In genomic region chr6:163308629-163309276, GRCh38 we compare ENCODE assay signal across 20 cellular contexts.
DNase-seq lines count a peak whose midpoint lies in the region; ATAC-seq, FAIRE-seq and TF ChIP-seq lines count a peak whose summit lies in the region.
"Had no signal": no experiment of that assay in that cellular context is flagged by ENCODE, and none has a peak within 500 bp of the region (broad histone marks: within the 10 kb centered on the region; RNA-seq: fewer than 3 reads in every experiment).

No MANE protein-coding gene starts in this region.

- H3K4me1 ChIP-seq in GM23338 (ENCODE audit: insufficient read depth) (no peaks in the 10 kb centered on the region), SJSA1 (replicated peaks) (peaks cover 24% of the 10 kb centered on the region), H1 (replicated peaks in 1 of 4; ENCODE audit: control insufficient read depth in 3 of 4, insufficient read depth in 4 of 4, low read length in 3 of 4) (no peaks in the 10 kb centered on the region), mesendoderm (ENCODE audit: control insufficient read depth, low read depth, low read length) (no peaks in the 10 kb centered on the region)
- H3K4me1 ChIP-seq: BLaER1 had no signal

- no peak for TF ChIP-seq POLR2A in H1 (IDR thresholded peaks at IDR 0.05; ENCODE audit: control extremely low read depth in 1 of 2, low read depth in 2 of 2, low read length in 2 of 2)

- no peaks in the 10 kb centered on the region for H3K27me3 Mint-ChIP-seq in GM23338 (ENCODE audit: insufficient read depth, low read depth, poor library complexity)
- peaks cover 16 to 38% of the 10 kb centered on the region in 2 donors for H3K27me3 Mint-ChIP-seq in effector memory CD8-positive, alpha-beta T cell

- H3K79me1 ChIP-seq in H1 (ENCODE audit: low read depth, low read length) (no peaks in the 10 kb centered on the region), mesendoderm (ENCODE audit: low read length) (no peaks in the 10 kb centered on the region)

- TF ChIP-seq CTCF in GM23338 (conservative IDR thresholded peaks at IDR 0.05; ENCODE audit: low read depth in 2 of 2): no peak
- TF ChIP-seq CTCF in H1 (IDR thresholded peaks at IDR 0.05; ENCODE audit: control extremely low read depth in 1 of 3, insufficient read depth in 1 of 3, low read depth in 1 of 3, low read length in 3 of 3): no peak
- no peak for TF ChIP-seq CTCF in D721Med (IDR thresholded peaks at IDR 0.05; ENCODE audit: insufficient read depth, missing control alignments)

- H3K27ac ChIP-seq in GM23338 (ENCODE audit: low read depth) (no peak overlapping the region), SJSA1 (peak overlapping the region; percentile 59), H1 (ENCODE audit: low read depth, low read length) (no peak overlapping the region), mesendoderm (ENCODE audit: low read depth, low read length) (no peak overlapping the region)
- H3K27ac ChIP-seq: BLaER1 had no signal

- 90% methylated on average over 18 of the region's 18 CpGs; no CpG with 5 or more reads in 1 of the 2 experiments for WGBS in H1 (ENCODE audit: extremely low coverage in 1 of 2, insufficient coverage in 1 of 2, insufficient read length in 1 of 2, insufficient replicate concordance in 2 of 2, low coverage in 1 of 2, low lambda C conversion rate in 2 of 2, missing lambda C conversion rate in 1 of 2), 2 experiments
- no CpG with 5 or more reads among the region's 18 CpGs for WGBS in mesendoderm (ENCODE audit: extremely low coverage, insufficient coverage, low lambda C conversion rate)

- H3K4me1 Mint-ChIP-seq in GM23338: no peaks in the 10 kb centered on the region; the same call in 2 of the 3 replicates
- peaks cover 0 to 4% of the 10 kb centered on the region in 2 donors for H3K4me1 Mint-ChIP-seq in effector memory CD8-positive, alpha-beta T cell (ENCODE audit: low read depth in 2 of 2)
- H3K4me1 Mint-ChIP-seq: CD4-positive, alpha-beta memory T cell had no signal

- H3K9ac ChIP-seq in H1 (replicated peaks in 1 of 4; ENCODE audit: extremely low read depth in 1 of 4, low read depth in 3 of 4, low read length in 3 of 4) (no peak overlapping the region), mesendoderm (ENCODE audit: low read length) (no peak overlapping the region)
- H3K9ac ChIP-seq: BLaER1 had no signal

- no peak overlapping the region for H3K4me3 Mint-ChIP-seq in GM23338
- H3K4me3 Mint-ChIP-seq in effector memory CD8-positive, alpha-beta T cell: no peak overlapping the region
- H3K4me3 Mint-ChIP-seq: CD4-positive, alpha-beta memory T cell; H9 had no signal

- H3K23me2 ChIP-seq in H1 (ENCODE audit: low read depth, low read length): no peaks in the 10 kb centered on the region

- H3K9me3 ChIP-seq in SJSA1 (replicated peaks): no peaks in the 10 kb centered on the region
- no peaks in the 10 kb centered on the region for H3K9me3 ChIP-seq in H1 (ENCODE audit: insufficient read depth in 2 of 2, low read depth in 1 of 2, low read length in 1 of 2)
- H3K9me3 ChIP-seq: BLaER1 had no signal

- H3K27me3 ChIP-seq in GM23338 (ENCODE audit: insufficient read depth) (no peaks in the 10 kb centered on the region), SJSA1 (replicated peaks) (no peaks in the 10 kb centered on the region), H1 (replicated peaks in 1 of 4; ENCODE audit: control insufficient read depth in 3 of 4, extremely low read depth in 1 of 4, insufficient read depth in 3 of 4, low read length in 3 of 4) (no peaks in the 10 kb centered on the region), mesendoderm (ENCODE audit: insufficient read depth, low read length, poor library complexity) (no peaks in the 10 kb centered on the region)
- H3K27me3 ChIP-seq: BLaER1 had no signal

- no peaks in the 10 kb centered on the region for H3K79me2 ChIP-seq in GM23338 (replicated peaks; ENCODE audit: insufficient read depth)
- no peaks in the 10 kb centered on the region for H3K79me2 ChIP-seq in H1 (ENCODE audit: control insufficient read depth in 1 of 2, insufficient read depth in 2 of 2, low read length in 2 of 2)
- H3K79me2 ChIP-seq in mesendoderm (ENCODE audit: control insufficient read depth, insufficient read depth, low read length): no peaks in the 10 kb centered on the region

- H4K20me1 ChIP-seq in GM23338 (replicated peaks; ENCODE audit: insufficient read depth) (no peaks in the 10 kb centered on the region), H1 (replicated peaks in 1 of 2; ENCODE audit: control insufficient read depth in 1 of 2, insufficient read depth in 2 of 2, low read length in 2 of 2) (no peaks in the 10 kb centered on the region)
- H4K20me1 ChIP-seq: BLaER1 had no signal

- H3F3A ChIP-seq in GM23338 (replicated peaks; ENCODE audit: low read depth): no peaks in the 10 kb centered on the region

- no peak overlapping the region for H4K91ac ChIP-seq in H1 (replicated peaks; ENCODE audit: insufficient read length, low read length)

- H2BK20ac ChIP-seq in H1 (ENCODE audit: low read length): no peak overlapping the region

- H4K5ac ChIP-seq in H1 (ENCODE audit: insufficient read length, low read depth, low read length) (no peak overlapping the region), mesendoderm (ENCODE audit: low read length) (no peak overlapping the region)

- DNase-seq in GM23338 (ENCODE audit: low spot score) (peak; percentile 26), SJSA1 (ENCODE audit: low read depth in 1 of 2, low spot score in 2 of 2) (peak in 1 of 2 experiments; percentile 19), H1 (ENCODE audit: low read depth in 1 of 2, low spot score in 2 of 2) (no peak), mesendoderm (peak; percentile 33), HPDE6-E6E7 (ENCODE audit: extremely low spot score) (no peak), D721Med (ENCODE audit: insufficient read length, low spot score) (no peak), NCI-H2081 treated with DMSO at 0.1 percent for 48 hours (lab: John Stamatoyannopoulos, UW) (no peak)
- no peak for DNase-seq in effector memory CD8-positive, alpha-beta T cell
- DNase-seq: CD4-positive, alpha-beta memory T cell; H9; NCI-H1092 treated with DMSO at 0.1 percent for 48 hours; NCI-H146; NCI-H2029 treated with DMSO at 0.1 percent for 48 hours; NCI-H446 treated with DMSO at 0.1 percent for 48 hours; SHP77 treated with DMSO at 0.1 percent for 48 hours had no signal

- H3K4me2 ChIP-seq in GM23338 (no peak overlapping the region), H1 (ENCODE audit: insufficient read depth in 1 of 2, low read depth in 2 of 2, low read length in 2 of 2) (no peak overlapping the region), mesendoderm (ENCODE audit: low read length) (no peak overlapping the region)
- H3K4me2 ChIP-seq: BLaER1 had no signal

- no peak overlapping the region for H3K56ac ChIP-seq in H1 (replicated peaks; ENCODE audit: insufficient read length, low read depth, low read length)
- H3K56ac ChIP-seq in mesendoderm (ENCODE audit: low read length): no peak overlapping the region

- 0 out of 2 replicates have a peak overlapping the region, but pooled peaks have one; percentile 20 for H3K27ac Mint-ChIP-seq in GM23338
- no peak overlapping the region for H3K27ac Mint-ChIP-seq in effector memory CD8-positive, alpha-beta T cell
- H3K27ac Mint-ChIP-seq: CD4-positive, alpha-beta memory T cell had no signal

- H2BK12ac ChIP-seq in H1 (ENCODE audit: low read depth, low read length): no peak overlapping the region

- H3K9me3 Mint-ChIP-seq in GM23338: no peaks in the 10 kb centered on the region
- no peaks in the 10 kb centered on the region for H3K9me3 Mint-ChIP-seq in effector memory CD8-positive, alpha-beta T cell
- H3K9me3 Mint-ChIP-seq: CD4-positive, alpha-beta memory T cell; H9 had no signal

- no peak overlapping the region for H2BK15ac ChIP-seq in H1 (ENCODE audit: low read length)
- no peak overlapping the region for H2BK15ac ChIP-seq in mesendoderm (replicated peaks; ENCODE audit: low read depth)

- CTCF ChIA-PET in H1 (lab: Charles Lee; ENCODE audit: partially characterized antibody): interaction anchor here (0.6 to 1.3 kb wide), 5 partner anchors 44 to 1146 kb away, joined by 3 to 4 read pairs (median 3); no protein-coding TSS in a partner anchor

- H4K8ac ChIP-seq in H1 (ENCODE audit: extremely low read depth, insufficient read depth, low read length): no peak overlapping the region
- H4K8ac ChIP-seq in mesendoderm (ENCODE audit: low read depth, low read length): no peak overlapping the region

- H2BK120ac ChIP-seq in H1 (replicated peaks; ENCODE audit: low read depth, low read length) (no peak overlapping the region), mesendoderm (ENCODE audit: low read depth, low read length) (no peak overlapping the region)

- no peak overlapping the region for H3K23ac ChIP-seq in H1 (ENCODE audit: insufficient read length)
- no peak overlapping the region for H3K23ac ChIP-seq in mesendoderm (ENCODE audit: low read length)

- H2BK5ac ChIP-seq in H1 (ENCODE audit: low read depth, low read length) (no peak overlapping the region), mesendoderm (ENCODE audit: low read length) (no peak overlapping the region)

- H3K36me3 ChIP-seq in GM23338 (ENCODE audit: insufficient read depth) (no peaks in the 10 kb centered on the region), SJSA1 (no peaks in the 10 kb centered on the region), H1 (ENCODE audit: control insufficient read depth in 2 of 4, insufficient read depth in 4 of 4, low read length in 3 of 4) (no peaks in the 10 kb centered on the region), mesendoderm (ENCODE audit: control insufficient read depth, insufficient read depth, low read length) (no peaks in the 10 kb centered on the region)
- H3K36me3 ChIP-seq: BLaER1 had no signal

- H3K36me3 Mint-ChIP-seq in GM23338 (ENCODE audit: low read depth): no peaks in the 10 kb centered on the region
- no peaks in the 10 kb centered on the region for H3K36me3 Mint-ChIP-seq in effector memory CD8-positive, alpha-beta T cell (ENCODE audit: insufficient read depth)
- H3K36me3 Mint-ChIP-seq: CD4-positive, alpha-beta memory T cell had no signal

- H2AFZ ChIP-seq in GM23338: peak overlapping the region; percentile 89
- H2AFZ ChIP-seq in H1 (ENCODE audit: low read length): no peak overlapping the region

- H3K4ac ChIP-seq in H1 (replicated peaks; ENCODE audit: insufficient read length, low read depth, low read length) (no peak overlapping the region), mesendoderm (ENCODE audit: low read depth, low read length) (no peak overlapping the region)

- no peak overlapping the region for H3K18ac ChIP-seq in H1 (ENCODE audit: extremely low read depth, low read length)
- H3K18ac ChIP-seq in mesendoderm (ENCODE audit: low read length): no peak overlapping the region

- TF ChIP-seq RAD21 in H1 (IDR thresholded peaks at IDR 0.05 in 1 of 2, conservative IDR thresholded peaks at IDR 0.05 in 1 of 2; ENCODE audit: low read depth in 2 of 2, low read length in 2 of 2): no peak

- H3K4me3 ChIP-seq in GM23338 (no peak overlapping the region), SJSA1 (no peak overlapping the region), H1 (ENCODE audit: extremely low read depth in 1 of 4, insufficient read depth in 2 of 4, low read depth in 3 of 4, low read length in 4 of 4) (no peak overlapping the region), mesendoderm (ENCODE audit: low read length) (no peak overlapping the region)
- H3K4me3 ChIP-seq: BLaER1 had no signal

- no peak for ATAC-seq in GM23338
- no peak for ATAC-seq in effector memory CD8-positive, alpha-beta T cell (replicated peaks)
- ATAC-seq: SK-N-SH treated with all-trans-retinoic acid at 6 μM for 48 hours had no signal

- no peak overlapping the region for H3K14ac ChIP-seq in H1 (ENCODE audit: insufficient read length)

- no peaks in the 10 kb centered on the region; the same call in 1 of the 2 replicates for H3K9me2 ChIP-seq in GM23338 (ENCODE audit: insufficient read depth)

- POLR2A ChIA-PET in H1 (lab: Charles Lee; ENCODE audit: partially characterized antibody): no interaction called here

- no peak for TF ChIP-seq EP300 in H1 (IDR thresholded peaks at IDR 0.05; ENCODE audit: borderline replicate concordance in 1 of 2, low read depth in 2 of 2, low read length in 2 of 2)

- FAIRE-seq in H1 (lab: Jason Lieb, UNC): no peak
- FAIRE-seq in D721Med (lab: Jason Lieb, UNC): no peak
- FAIRE-seq: GM12892, GM18507, RCC 7860 had no signal

- H2AK5ac ChIP-seq in H1 (ENCODE audit: low read depth, low read length) (no peak overlapping the region), mesendoderm (ENCODE audit: low read length) (no peak overlapping the region)

Comparison
In these comparisons a context has a peak if more than half of its experiments do, and no peak if none do; other contexts are left out.
1. DNase-seq: peak in GM23338 (single experiment) and mesendoderm (single experiment); none in H1 (0 of 2), effector memory CD8-positive, alpha-beta T cell (0 of 3), HPDE6-E6E7 (single experiment), D721Med (single experiment) and NCI-H2081 treated with DMSO at 0.1 percent for 48 hours (single experiment).